Comparison of ENCODE assay signal across 11 cellular contexts in the genomic region with DNA sequence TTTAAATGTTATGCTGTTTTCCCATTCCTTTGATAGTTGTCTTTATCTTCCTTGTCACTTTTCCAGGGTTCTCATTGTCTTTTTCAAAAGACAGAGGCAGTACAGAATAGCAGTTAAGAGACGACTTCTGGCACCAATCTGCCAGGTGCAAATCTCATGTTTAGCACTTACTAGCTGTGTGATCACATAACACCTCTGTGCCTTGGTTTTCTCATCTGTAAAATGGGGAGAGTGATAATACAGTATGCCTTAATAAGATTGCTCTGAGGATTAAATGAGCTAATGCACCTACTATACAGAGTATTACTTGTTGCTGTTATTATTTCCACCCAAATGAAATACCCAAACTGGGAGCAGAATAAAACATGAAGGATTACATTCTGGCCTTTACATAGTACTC.
"Had no signal": no experiment of that assay in that cellular context is flagged by ENCODE, and none has a peak within 500 bp of the region (broad histone marks: within the 10 kb centered on the region; RNA-seq: fewer than 3 reads in every experiment).

No MANE protein-coding gene starts in this region.

- FAIRE-seq: H1, H54 had no signal

- H3K4me1 ChIP-seq: HAP-1 had no signal

- H3K27ac ChIP-seq: GM23248 had no signal

- H2AFZ ChIP-seq: GM23248, GM23338 had no signal

- H3K9me3 ChIP-seq: HAP-1 had no signal

- H3K4me2 ChIP-seq: GM23338 had no signal

- DNase-seq: GM23248, GOT3, H7, H9, HCEC 1CT, HFFc6 had no signal

- ATAC-seq: GM23338, HCT116 had no signal

- H3K9ac ChIP-seq: GM23248 had no signal

- H3K4me3 ChIP-seq: GM23248, GM23338, HAP-1 had no signal
